In genomic region chr11:114115406-114116054, GRCh38 we compare ENCODE assay signal across 23 cellular contexts. TPM values are rescaled to one million over a fixed set of nuclear protein-coding genes. Genes with fewer than 3 reads are reported as not detected.
DNase-seq lines count a peak whose midpoint lies in the region; ATAC-seq and TF ChIP-seq lines count a peak whose summit lies in the region.
"Had no signal": no experiment of that assay in that cellular context is flagged by ENCODE, and none has a peak within 500 bp of the region (broad histone marks: within the 10 kb centered on the region; RNA-seq: fewer than 3 reads in every experiment).

No MANE protein-coding gene starts in this region.

- peaks cover 29% of the 10 kb centered on the region for H3K4me1 Mint-ChIP-seq in T-helper 17 cell

- H3K27me3 ChIP-seq in sigmoid colon = no peaks in the 10 kb centered on the region

- peaks cover 15% of the 10 kb centered on the region for H3K27me3 Mint-ChIP-seq in T-helper 17 cell

- no peak for TF ChIP-seq POLR2A in sigmoid colon (IDR thresholded peaks at IDR 0.05)

- peak overlapping the region; percentile 53 for H3K27ac Mint-ChIP-seq in T-helper 17 cell
- H3K27ac Mint-ChIP-seq: activated CD4-positive, alpha-beta T cell treated with anti-CD3 and anti-CD28 coated beads, Interleukin-2, amount 10 ng/mL, durations not matched to agents 24 days and 14 days; stimulated activated naive B cell treated with anti-CD40 and anti-IgM and Interleukin-4, amounts not matched to agents 10 μg/mL and 1 μg/mL and 100 μg/mL, for 72 hours had no signal

- no peak overlapping the region for H3K4me3 ChIP-seq in sigmoid colon
- H3K4me3 ChIP-seq: prostate gland had no signal

- peaks cover 0 to 5% (median 1%) of the 10 kb centered on the region in 4 donors for H3K36me3 ChIP-seq in sigmoid colon
- H3K36me3 ChIP-seq: prostate gland had no signal

- no peak overlapping the region for H3K27ac ChIP-seq in sigmoid colon
- H3K27ac ChIP-seq: HL-60, prostate gland, RWPE1 had no signal

- TF ChIP-seq CTCF in sigmoid colon (IDR thresholded peaks at IDR 0.05) = peak in 1 of 4 experiments; percentile 9

- no peak for ATAC-seq in T-helper 17 cell
- ATAC-seq: stimulated activated naive B cell treated with anti-CD40 and anti-IgM and Interleukin-4, amounts not matched to agents 10 μg/mL and 1 μg/mL and 100 μg/mL, for 72 hours had no signal

- intact Hi-C loops in sigmoid colon (cut with DNase I) = loop anchor here (5.0 kb wide), 2 partner anchors 38 to 53 kb away; no protein-coding TSS in a partner anchor

- H3K4me1 ChIP-seq in sigmoid colon = peaks cover 0 to 87% (median 62%) of the 10 kb centered on the region in 4 donors

- H3K36me3 Mint-ChIP-seq in T-helper 17 cell (ENCODE audit: low read depth) = peaks cover 4% of the 10 kb centered on the region
- H3K36me3 Mint-ChIP-seq: stimulated activated naive B cell treated with anti-CD40 and anti-IgM and Interleukin-4, amounts not matched to agents 10 μg/mL and 1 μg/mL and 100 μg/mL, for 72 hours had no signal

- H3K4me3 Mint-ChIP-seq in T-helper 17 cell = no peak overlapping the region
- H3K4me3 Mint-ChIP-seq: activated CD4-positive, alpha-beta T cell treated with anti-CD3 and anti-CD28 coated beads, Interleukin-2, amount 10 ng/mL, durations not matched to agents 24 days and 14 days; CD8-positive, alpha-beta memory T cell; central memory CD8-positive, alpha-beta T cell; naive B cell; stimulated activated naive B cell treated with anti-CD40 and anti-IgM and Interleukin-4, amounts not matched to agents 10 μg/mL and 1 μg/mL and 100 μg/mL, for 72 hours had no signal

- H3K9me3 ChIP-seq in T-helper 17 cell (ENCODE audit: control insufficient read depth, low read length, poor library complexity, severe bottlenecking) (no peaks in the 10 kb centered on the region), sigmoid colon (no peaks in the 10 kb centered on the region)
- H3K9me3 ChIP-seq: prostate gland had no signal

- WGBS in sigmoid colon, 2 donors = 86 to 87% methylated on average over 15 of the region's 15 CpGs

- no peak for TF ChIP-seq EP300 in sigmoid colon (IDR thresholded peaks at IDR 0.05)

- DNase-seq in ELF-1 (ENCODE audit: low read depth, low spot score) (peak; percentile 82), T-helper 17 cell (no peak), islet precursor cell (peak; percentile 63), sigmoid colon (peak; percentile 60), AG20443 (ENCODE audit: low spot score) (no peak), cortex of kidney (lab: John Stamatoyannopoulos, UW) (no peak)
- DNase-seq in activated CD8-positive, alpha-beta memory T cell treated with anti-CD3 and anti-CD28 coated beads for 24 hours = no peak
- DNase-seq: activated CD4-positive, alpha-beta T cell treated with anti-CD3 and anti-CD28 coated beads, Interleukin-2, amount 10 ng/mL, durations not matched to agents 24 days and 14 days; activated CD8-positive, alpha-beta memory T cell treated with anti-CD3 and anti-CD28 coated beads, Interleukin-2, amount 50 U/mL, for 48 hours; activated gamma-delta T cell; amygdala; CD8-positive, alpha-beta memory T cell; hippocampal formation; naive B cell; NCI-H187 treated with DMSO at 0.1 percent for 48 hours; stimulated activated naive B cell treated with anti-CD40 and anti-IgM and Interleukin-4, amounts not matched to agents 10 μg/mL and 1 μg/mL and 100 μg/mL, for 72 hours; SW 1271 had no signal

RNA-seq across cellular contexts. Expression of gene ZBTB16, which starts 56.0 kb away (rescaled TPM):
- total RNA-seq in T-helper 17 cell = 10 to 100 TPM; 17.2 to 20.7 TPM
- 100 to 1,000 TPM in 3 of 4 donors, 10 to 100 TPM in 1; 99.5 to 197 (median 129) TPM for total RNA-seq in sigmoid colon
- polyA plus RNA-seq in sigmoid colon = 10 to 100 TPM in 2 of 3 donors, 1 to 10 TPM in 1; 9.9 to 34.4 (median 11.4) TPM
- total RNA-seq: Daoy, NCI-H460 had no signal

Comparison
In these comparisons a context has a peak if more than half of its experiments do, and no peak if none do; other contexts are left out.
1. DNase-seq: peak in ELF-1 (single experiment), islet precursor cell (single experiment) and sigmoid colon (single experiment); none in T-helper 17 cell (0 of 3), AG20443 (single experiment), cortex of kidney (single experiment) and activated CD8-positive, alpha-beta memory T cell treated with anti-CD3 and anti-CD28 coated beads for 24 hours (single experiment).
2. RNA of gene ZBTB16, which starts 56.0 kb away (total RNA-seq): 99.5 to 197 TPM in sigmoid colon; 17.2 to 20.7 TPM in T-helper 17 cell; every median in the first group is over 4 times any median in the second.